Comparison of ENCODE assay signal across 8 cellular contexts in the genomic region with DNA sequence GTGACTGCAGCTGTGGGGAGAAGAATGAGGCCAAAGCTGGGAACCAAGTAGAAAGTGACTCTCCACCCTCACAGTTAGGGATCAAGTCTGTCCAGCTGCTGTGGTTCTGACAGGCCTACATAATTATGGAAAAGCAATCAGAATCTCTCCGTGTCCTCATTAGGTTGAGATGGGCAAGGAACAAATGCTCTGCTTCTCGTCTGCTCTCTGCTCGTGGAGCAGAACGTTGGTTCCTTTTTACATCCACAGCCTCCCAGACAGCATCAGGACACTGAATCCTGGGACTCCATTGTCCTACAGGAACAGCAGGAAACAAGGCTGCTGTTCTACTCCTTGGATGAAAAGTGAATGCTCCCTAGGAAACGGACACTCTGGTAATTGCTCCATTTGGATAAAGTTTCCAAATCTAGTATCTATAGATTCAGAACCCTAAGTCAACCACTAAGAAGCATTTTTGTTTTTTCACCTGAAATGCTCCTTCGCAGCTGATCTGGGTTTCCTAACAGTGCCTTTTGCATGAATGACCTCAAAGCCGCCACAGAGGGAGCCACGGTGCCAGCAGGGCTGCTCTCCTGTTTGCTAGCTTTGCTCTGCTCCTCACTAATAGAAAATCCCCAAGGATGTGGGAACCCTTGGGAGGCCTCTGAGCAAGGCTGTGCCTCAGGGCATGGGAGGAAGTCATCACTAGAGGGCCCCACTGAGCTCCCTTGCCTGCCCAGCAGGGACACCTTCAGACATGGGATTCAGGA.
DNase-seq lines count a peak whose midpoint lies in the region; ATAC-seq and TF ChIP-seq lines count a peak whose summit lies in the region.

No MANE protein-coding gene starts in this region.

- H3K4me3 Mint-ChIP-seq in effector memory CD8-positive, alpha-beta T cell, result no peak overlapping the region

- no peaks in the 10 kb centered on the region for H3K4me1 Mint-ChIP-seq in effector memory CD8-positive, alpha-beta T cell (ENCODE audit: low read depth in 2 of 2)

- peaks cover 0 to 3% of the 10 kb centered on the region in 2 donors for H3K9me3 Mint-ChIP-seq in effector memory CD8-positive, alpha-beta T cell

- CTCF ChIA-PET in HCT116 (lab: Charles Lee), result interaction anchor here (0.6 to 3.4 kb wide), 41 partner anchors 8 to 650 kb away, joined by 3 to 160 read pairs (median 4); no protein-coding TSS in a partner anchor

- POLR2A ChIA-PET in HCT116 (lab: Charles Lee), result interaction anchor here (0.6 to 1.1 kb wide), 2 partner anchors 86 to 250 kb away, joined by 4 to 6 read pairs; no protein-coding TSS in a partner anchor

- no peak overlapping the region for H2AFZ ChIP-seq in HCT116 (ENCODE audit: low read depth, low read length, poor library complexity, severe bottlenecking)

- H3K4me3 ChIP-seq in HCT116 (replicated peaks in 1 of 2; ENCODE audit: low read depth in 1 of 2, low read length in 2 of 2), result no peak overlapping the region
- H3K4me3 ChIP-seq in breast epithelium, result no peak overlapping the region

- no peak overlapping the region for H3K9ac ChIP-seq in HCT116 (ENCODE audit: low read length)

- RAD21 ChIA-PET in HCT116 (lab: Charles Lee; ENCODE audit: low non-redundant PET in 1 of 2, low total read pairs in 2 of 2, uncharacterized antibody in 2 of 2, unreplicated experiment in 2 of 2), result interaction anchor here (0.6 to 3.1 kb wide), 9 partner anchors 9 to 452 kb away, joined by 3 to 32 read pairs (median 4); no protein-coding TSS in a partner anchor

- DNase-seq in CMK (ENCODE audit: low read depth) (peak; percentile 14), HCT116 (ENCODE audit: low read depth, low spot score) (peak; percentile 82), NCI-H526 treated with DMSO at 0.1 percent for 48 hours (lab: John Stamatoyannopoulos, UW) (peak; percentile 94), breast epithelium (ENCODE audit: low spot score in 2 of 2) (no peak)
- no peak for DNase-seq in effector memory CD8-positive, alpha-beta T cell
- no peak for DNase-seq in activated CD8-positive, alpha-beta memory T cell treated with anti-CD3 and anti-CD28 coated beads for 24 hours

- no peaks in the 10 kb centered on the region for H3K36me3 Mint-ChIP-seq in effector memory CD8-positive, alpha-beta T cell (ENCODE audit: insufficient read depth)

- no peaks in the 10 kb centered on the region for H3K9me3 ChIP-seq in HCT116 (ENCODE audit: control insufficient read depth in 1 of 2, insufficient read depth in 1 of 2, low read depth in 1 of 2, low read length in 2 of 2)
- H3K9me3 ChIP-seq in breast epithelium, result no peaks in the 10 kb centered on the region

- no peak overlapping the region for H3K4me2 ChIP-seq in HCT116 (ENCODE audit: low read length)

- H3K36me3 ChIP-seq in HCT116 (ENCODE audit: control insufficient read depth in 1 of 2, insufficient read depth in 2 of 2, low read length in 2 of 2) (no peaks in the 10 kb centered on the region), breast epithelium (no peaks in the 10 kb centered on the region)

- no peaks in the 10 kb centered on the region for H4K20me1 ChIP-seq in HCT116 (ENCODE audit: insufficient read depth)

- BruUV-seq in HCT116 (replicated peaks; lab: Mats Ljungman, UMichigan), result no TSS peak

- no peaks in the 10 kb centered on the region for H3K27me3 Mint-ChIP-seq in effector memory CD8-positive, alpha-beta T cell

- TF ChIP-seq POLR2A in HCT116 (IDR thresholded peaks at IDR 0.05; ENCODE audit: borderline replicate concordance, extremely low read depth, insufficient read depth, insufficient read length) (no peak), breast epithelium (IDR thresholded peaks at IDR 0.05) (no peak)

- H3K27ac ChIP-seq in HCT116 (ENCODE audit: low read depth, low read length) (no peak overlapping the region), breast epithelium (no peak overlapping the region), layer of hippocampus (ENCODE audit: low read depth, low read length) (peak overlapping the region; percentile 83), temporal lobe (ENCODE audit: low read depth, low read length) (peak overlapping the region; percentile 91)

- peak; percentile 91 to 96 (median 95) for TF ChIP-seq CTCF in HCT116 (IDR thresholded peaks at IDR 0.05 in 2 of 3, conservative IDR thresholded peaks at IDR 0.05 in 1 of 3; ENCODE audit: borderline replicate concordance in 1 of 3, insufficient read depth in 1 of 3, low read depth in 2 of 3, low read length in 2 of 3)
- peak in 2 of 3 donors; percentile 24 to 35 for TF ChIP-seq CTCF in breast epithelium (IDR thresholded peaks at IDR 0.05)

- H3K9me2 ChIP-seq in HCT116 (ENCODE audit: insufficient read depth), result no peaks in the 10 kb centered on the region

- H3K27ac Mint-ChIP-seq in effector memory CD8-positive, alpha-beta T cell, result no peak overlapping the region

- peaks cover 0 to 4% of the 10 kb centered on the region in 2 experiments; a peak in 2 of 4 replicates for H3K4me1 ChIP-seq in HCT116 (ENCODE audit: control insufficient read depth in 1 of 2, insufficient read depth in 2 of 2, low read length in 2 of 2)
- H3K4me1 ChIP-seq in breast epithelium, result no peaks in the 10 kb centered on the region

- H3K79me2 ChIP-seq in HCT116 (ENCODE audit: insufficient read depth, low read length), result no peaks in the 10 kb centered on the region

- no peaks in the 10 kb centered on the region for H3K27me3 ChIP-seq in HCT116 (ENCODE audit: insufficient read depth, low read length)
- no peaks in the 10 kb centered on the region for H3K27me3 ChIP-seq in breast epithelium
- H3K27me3 ChIP-seq in layer of hippocampus (ENCODE audit: control insufficient read depth, insufficient read depth, low read length), result no peaks in the 10 kb centered on the region

- ATAC-seq in HCT116, result peak; percentile 99
- no peak for ATAC-seq in effector memory CD8-positive, alpha-beta T cell (replicated peaks)

- peak; percentile 82 for TF ChIP-seq RAD21 in HCT116 (IDR thresholded peaks at IDR 0.05; ENCODE audit: low read depth)

- intact Hi-C loops in HCT116 (cut with micrococcal nuclease), result loop anchor here (1.0 to 10.0 kb wide), 3 partner anchors 249 to 1272 kb away; no protein-coding TSS in a partner anchor
- intact Hi-C loops in breast epithelium (cut with DNase I; ENCODE audit: low total_unique reads), result no loop called here

TF ChIP-seq in HCT116, 20 proteins besides CTCF, POLR2A, EP300 and RAD21:
- TF ChIP-seq YY1 (IDR thresholded peaks at IDR 0.05; ENCODE audit: extremely low read depth, insufficient replicate concordance, low read depth, low read length) (peak; percentile 21), EZH2phosphoT487 (IDR thresholded peaks at IDR 0.05; ENCODE audit: borderline replicate concordance) (no peak)
TF ChIP-seq in HCT116: peak in this region for 1.

Comparison
In these comparisons a context has a peak if more than half of its experiments do, and no peak if none do; other contexts are left out.
1. DNase-seq: peak in CMK (single experiment), HCT116 (single experiment) and NCI-H526 treated with DMSO at 0.1 percent for 48 hours (single experiment); none in breast epithelium (0 of 2), effector memory CD8-positive, alpha-beta T cell (0 of 3) and activated CD8-positive, alpha-beta memory T cell treated with anti-CD3 and anti-CD28 coated beads for 24 hours (single experiment).
2. H3K27ac ChIP-seq: peak in layer of hippocampus (single experiment) and temporal lobe (single experiment); none in HCT116 (single experiment) and breast epithelium (0 of 2).